Comparison of ENCODE assay signal across 24 cellular contexts in the genomic region with DNA sequence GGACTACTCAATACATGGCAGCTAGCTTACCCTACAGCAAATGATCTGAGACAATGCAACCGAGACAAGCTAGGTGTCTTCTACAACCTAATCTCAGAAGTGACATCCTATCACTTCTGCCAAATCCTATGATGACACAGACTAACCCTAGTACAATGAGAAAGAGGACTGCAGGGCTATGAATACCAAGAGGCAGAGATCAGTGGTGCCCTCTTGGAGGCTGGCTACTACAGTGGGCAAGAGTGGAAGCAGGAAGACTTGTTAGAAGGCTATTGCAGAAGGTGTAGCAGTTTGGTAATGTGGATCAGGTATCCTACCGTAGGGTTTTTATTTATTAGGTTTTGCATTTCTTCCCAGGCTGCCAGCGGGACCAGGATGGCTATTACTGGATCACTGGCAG. TPM values are rescaled to one million over a fixed set of nuclear protein-coding genes. Genes with fewer than 3 reads are reported as not detected.
A peak's percentile ranks its signal among the peaks of the same experiment; 100 is the strongest.
DNase-seq lines count a peak whose midpoint lies in the region; ATAC-seq and TF ChIP-seq lines count a peak whose summit lies in the region.
"Had no signal": no experiment of that assay in that cellular context is flagged by ENCODE, and none has a peak within 500 bp of the region (broad histone marks: within the 10 kb centered on the region; RNA-seq: fewer than 3 reads in every experiment).

No MANE protein-coding gene starts in this region.

- H3K27me3 ChIP-seq in right cardiac atrium (ENCODE audit: control insufficient read depth, insufficient read depth) (no peaks in the 10 kb centered on the region), heart right ventricle (no peaks in the 10 kb centered on the region), subcutaneous abdominal adipose tissue (ENCODE audit: control insufficient read depth in 5 of 5, insufficient read depth in 4 of 5, low read length in 5 of 5) (no peaks in the 10 kb centered on the region)
- H3K27me3 ChIP-seq: MG63 had no signal

- H3K9me3 ChIP-seq in right cardiac atrium (ENCODE audit: control insufficient read depth, low read length) (no peaks in the 10 kb centered on the region), heart right ventricle (peaks cover 0 to 5% (median 0%) of the 10 kb centered on the region in 11 donors), subcutaneous abdominal adipose tissue (ENCODE audit: control insufficient read depth in 5 of 5, low read length in 5 of 5) (no peaks in the 10 kb centered on the region)

- no peak overlapping the region for H3K4me3 ChIP-seq in right cardiac atrium (ENCODE audit: low read length)
- H3K4me3 ChIP-seq in heart right ventricle: no peak overlapping the region
- no peak overlapping the region for H3K4me3 ChIP-seq in subcutaneous abdominal adipose tissue (ENCODE audit: low read depth in 1 of 5, low read length in 5 of 5)
- H3K4me3 ChIP-seq: GM23338, K562, MG63, PC-9 had no signal

- intact Hi-C loops in right cardiac atrium (cut with DNase I) (no loop called here), heart right ventricle (cut with DNase I) (loop anchor here in 2 of 10 donors (1.0 to 5.0 kb wide), 2 partner anchors 10 to 38 kb away; no protein-coding TSS in a partner anchor)

- peak overlapping the region; percentile 52 for H3K27ac Mint-ChIP-seq in T-helper 1 cell treated with Interleukin-12 subunit alpha and Interleukin-12 subunit beta and Interleukin-4 antibody, amounts not matched to agents 30 μg/mL and 1 μg/mL, for 36 hours
- peak overlapping the region in 6 of 10 donors; percentile 1 to 70 (median 28) for H3K27ac Mint-ChIP-seq in naive thymus-derived CD8-positive, alpha-beta T cell
- H3K27ac Mint-ChIP-seq: B cell, GM23338, HFFc6 had no signal

- peak overlapping the region; percentile 28 for H3K27ac ChIP-seq in right cardiac atrium (ENCODE audit: low read length)
- H3K27ac ChIP-seq in heart right ventricle: peak overlapping the region in 1 of 10 donors; percentile 26
- H3K27ac ChIP-seq in subcutaneous abdominal adipose tissue (ENCODE audit: low read depth, low read length): peak overlapping the region; percentile 32
- H3K27ac ChIP-seq: C4-2B had no signal

- no peak for ATAC-seq in right cardiac atrium
- ATAC-seq in heart right ventricle: no peak
- no peak for ATAC-seq in naive thymus-derived CD8-positive, alpha-beta T cell
- no peak for ATAC-seq in GM21515 (IDR thresholded peaks at IDR 0.05; ENCODE audit: unreplicated experiment)
- no peak for ATAC-seq in GM19035 (IDR thresholded peaks at IDR 0.05; ENCODE audit: unreplicated experiment)
- ATAC-seq: GM23338, K562 had no signal

- peaks cover 20% of the 10 kb centered on the region for H3K4me1 Mint-ChIP-seq in T-helper 1 cell treated with Interleukin-12 subunit alpha and Interleukin-12 subunit beta and Interleukin-4 antibody, amounts not matched to agents 30 μg/mL and 1 μg/mL, for 36 hours (ENCODE audit: low read depth)
- peaks cover 2 to 17% (median 13%) of the 10 kb centered on the region in 4 donors for H3K4me1 Mint-ChIP-seq in naive thymus-derived CD8-positive, alpha-beta T cell
- H3K4me1 Mint-ChIP-seq: B cell, GM23338, H9 had no signal

- H3K9ac ChIP-seq in subcutaneous abdominal adipose tissue (ENCODE audit: low read length in 5 of 5): no peak overlapping the region

- H3K9me3 Mint-ChIP-seq in T-helper 1 cell treated with Interleukin-12 subunit alpha and Interleukin-12 subunit beta and Interleukin-4 antibody, amounts not matched to agents 30 μg/mL and 1 μg/mL, for 36 hours: no peaks in the 10 kb centered on the region
- H3K9me3 Mint-ChIP-seq in naive thymus-derived CD8-positive, alpha-beta T cell: no peaks in the 10 kb centered on the region
- H3K9me3 Mint-ChIP-seq: GM23338, H9, HFFc6 had no signal

- H3K4me1 ChIP-seq in right cardiac atrium (ENCODE audit: control insufficient read depth, insufficient read depth, low read length): peaks cover 2% of the 10 kb centered on the region
- peaks cover 0 to 26% (median 12%) of the 10 kb centered on the region in 9 donors for H3K4me1 ChIP-seq in heart right ventricle
- H3K4me1 ChIP-seq in subcutaneous abdominal adipose tissue (ENCODE audit: control insufficient read depth in 5 of 5, insufficient read depth in 5 of 5, low read length in 5 of 5): peaks cover 0 to 50% (median 24%) of the 10 kb centered on the region in 5 donors

- no peak for TF ChIP-seq CTCF in heart right ventricle (IDR thresholded peaks at IDR 0.05)

- WGBS in right cardiac atrium: 86% methylated on average over 3 of the region's 3 CpGs
- WGBS in heart right ventricle, 2 donors: 80 to 87% methylated on average over 3 of the region's 3 CpGs

- H3K27me3 Mint-ChIP-seq in T-helper 1 cell treated with Interleukin-12 subunit alpha and Interleukin-12 subunit beta and Interleukin-4 antibody, amounts not matched to agents 30 μg/mL and 1 μg/mL, for 36 hours (ENCODE audit: low read depth): no peaks in the 10 kb centered on the region
- H3K27me3 Mint-ChIP-seq in naive thymus-derived CD8-positive, alpha-beta T cell: no peaks in the 10 kb centered on the region
- H3K27me3 Mint-ChIP-seq: B cell had no signal

- H3K36me3 Mint-ChIP-seq in T-helper 1 cell treated with Interleukin-12 subunit alpha and Interleukin-12 subunit beta and Interleukin-4 antibody, amounts not matched to agents 30 μg/mL and 1 μg/mL, for 36 hours (ENCODE audit: low read depth): peaks cover 58% of the 10 kb centered on the region
- peaks cover 0 to 46% (median 0%) of the 10 kb centered on the region in 3 donors for H3K36me3 Mint-ChIP-seq in naive thymus-derived CD8-positive, alpha-beta T cell

- POLR2A ChIA-PET in naive thymus-derived CD8-positive, alpha-beta T cell (lab: Charles Lee): no interaction called here

- no peak for DNase-seq in T-helper 1 cell
- no peak for DNase-seq in right cardiac atrium
- no peak for DNase-seq in heart right ventricle
- no peak for DNase-seq in naive thymus-derived CD8-positive, alpha-beta T cell
- DNase-seq: DMS153, H9, HFFc6, MG63, NCI-H1105 treated with DMSO at 0.1 percent for 48 hours, NCI-H2029, NCI-H446, NCI-H524 treated with DMSO at 0.1 percent for 48 hours, NCI-H774, PC-9, RPMI8226, SHP77 treated with DMSO at 0.1 percent for 48 hours had no signal

- no peak overlapping the region for H3K4me3 Mint-ChIP-seq in T-helper 1 cell treated with Interleukin-12 subunit alpha and Interleukin-12 subunit beta and Interleukin-4 antibody, amounts not matched to agents 30 μg/mL and 1 μg/mL, for 36 hours
- no peak overlapping the region for H3K4me3 Mint-ChIP-seq in naive thymus-derived CD8-positive, alpha-beta T cell
- H3K4me3 Mint-ChIP-seq: B cell, GM23338, H9, HFFc6 had no signal

- H3K36me3 ChIP-seq in heart right ventricle (peaks cover 0 to 100% (median 54%) of the 10 kb centered on the region in 9 donors), subcutaneous abdominal adipose tissue (ENCODE audit: control insufficient read depth in 5 of 5, insufficient read depth in 5 of 5, low read length in 5 of 5) (peaks cover 16 to 89% (median 82%) of the 10 kb centered on the region in 5 donors)

RNA-seq across cellular contexts. Expression of gene GSS, which starts 30.3 kb away (rescaled TPM):
- total RNA-seq in right cardiac atrium: 10 to 100 TPM; 23.6 to 32.6 (median 26.3) TPM
- 37.7 TPM for polyA plus RNA-seq in right cardiac atrium
- total RNA-seq in heart right ventricle: 10 to 100 TPM; 20.0 to 33.2 (median 24.7) TPM
- 10 to 100 TPM; 30.6 to 60.4 TPM for polyA plus RNA-seq in heart right ventricle
- total RNA-seq in naive thymus-derived CD8-positive, alpha-beta T cell: 10 to 100 TPM; 41.0 to 42.4 TPM
- 10 to 100 TPM; 29.3 to 41.7 (median 34.4) TPM for polyA plus RNA-seq in naive thymus-derived CD8-positive, alpha-beta T cell

RNA-seq across cellular contexts. Expression of gene MYH7B, which starts 30.3 kb away (rescaled TPM):
- total RNA-seq in right cardiac atrium (100 to 1,000 TPM in 2 of 4 donors, 10 to 100 TPM in 2; 43.3 to 134 (median 99.2) TPM), heart right ventricle (100 to 1,000 TPM; 117 to 318 (median 182) TPM)
- polyA plus RNA-seq in right cardiac atrium (125 TPM), heart right ventricle (100 to 1,000 TPM in 1 of 2 donors, 10 to 100 TPM in 1; 22.1 to 962 TPM)
- under 1 TPM; 0.82 to 0.83 TPM for total RNA-seq in naive thymus-derived CD8-positive, alpha-beta T cell
- polyA plus RNA-seq in naive thymus-derived CD8-positive, alpha-beta T cell: under 1 TPM in 1 of 3 donors, not detected in 2; 0.49 TPM

RNA-seq across cellular contexts. Expression of gene ACSS2, which starts 48.9 kb away (rescaled TPM):
- total RNA-seq in right cardiac atrium: 10 to 100 TPM; 61.8 to 79.8 (median 69.5) TPM
- 74.6 TPM for polyA plus RNA-seq in right cardiac atrium
- total RNA-seq in heart right ventricle: 100 to 1,000 TPM in 6 of 10 donors, 10 to 100 TPM in 4; 90.2 to 125 (median 104) TPM
- 100 to 1,000 TPM in 1 of 2 donors, 10 to 100 TPM in 1; 65.4 to 213 TPM for polyA plus RNA-seq in heart right ventricle
- total RNA-seq in naive thymus-derived CD8-positive, alpha-beta T cell: 10 to 100 TPM; 27.2 to 27.9 TPM
- polyA plus RNA-seq in naive thymus-derived CD8-positive, alpha-beta T cell: 10 to 100 TPM in 2 of 3 donors, 1 to 10 TPM in 1; 9.1 to 10.9 (median 10.4) TPM

RNA-seq across cellular contexts. Expression of gene GGT7, which starts 52.7 kb away (rescaled TPM):
- 10 to 100 TPM; 17.8 to 22.0 (median 18.6) TPM for total RNA-seq in right cardiac atrium
- polyA plus RNA-seq in right cardiac atrium: 14.8 TPM
- total RNA-seq in heart right ventricle: 10 to 100 TPM in 9 of 10 donors, 1 to 10 TPM in 1; 8.0 to 27.7 (median 14.9) TPM
- polyA plus RNA-seq in heart right ventricle: 10 to 100 TPM; 14.6 to 45.4 TPM
- total RNA-seq in naive thymus-derived CD8-positive, alpha-beta T cell: 10 to 100 TPM; 42.1 to 43.3 TPM
- 1 to 10 TPM; 3.9 to 9.4 (median 8.0) TPM for polyA plus RNA-seq in naive thymus-derived CD8-positive, alpha-beta T cell

Comparison
In these comparisons a context has a peak if more than half of its experiments do, and no peak if none do; other contexts are left out.
1. RNA of gene MYH7B, which starts 30.3 kb away (total RNA-seq): 117 to 318 TPM in heart right ventricle and 43.3 to 134 TPM in right cardiac atrium; 0.82 to 0.83 TPM in naive thymus-derived CD8-positive, alpha-beta T cell; every median in the first group is over 10 times any median in the second.